In the genomic region with DNA sequence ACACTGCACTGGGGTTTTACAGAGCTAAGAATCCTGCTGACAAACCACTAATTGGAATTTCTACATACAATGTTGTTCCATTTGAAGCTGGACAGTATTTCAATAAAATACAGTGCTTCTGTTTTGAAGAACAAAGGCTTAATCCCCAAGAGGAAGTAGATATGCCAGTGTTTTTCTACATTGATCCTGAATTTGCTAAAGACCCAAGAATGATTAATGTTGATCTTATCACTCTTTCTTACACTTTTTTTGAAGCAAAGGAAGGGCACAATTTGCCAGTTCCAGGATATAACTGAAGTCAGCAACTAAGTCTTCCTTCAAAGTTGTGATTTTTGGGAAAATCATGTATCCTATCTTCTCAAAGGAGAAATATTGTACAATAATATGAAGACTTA, we compare ENCODE assay signal across 8 cellular contexts. TPM values are rescaled to one million over a fixed set of nuclear protein-coding genes. Genes with fewer than 3 reads are reported as not detected.
DNase-seq lines count a peak whose midpoint lies in the region; TF ChIP-seq lines count a peak whose summit lies in the region.
"Not testable (repeated sequence)": the region's sequence is repeated elsewhere in the genome, so short reads cannot be mapped to it uniquely, and the experiment has no call there.

No MANE protein-coding gene starts in this region.

- peak overlapping the region; percentile 82 for H3K4me2 ChIP-seq in trophoblast cell (ENCODE audit: low read length)

- H3K36me3 ChIP-seq in colonic mucosa; cardiac muscle cell; mesodermal cell (ENCODE audit: control insufficient read depth, insufficient read depth, low read length); trophoblast cell (ENCODE audit: control insufficient read depth in 1 of 2, insufficient read depth in 2 of 2, low read length in 2 of 2): not testable (repeated sequence)

- H3K36me3 Mint-ChIP-seq in T-helper 2 cell treated with Interferon-gamma antibody and Interleukin-4, amounts not matched to agents 5 μg/mL and 100 μg/mL, for 36 hours (ENCODE audit: low read depth); activated naive CD8-positive, alpha-beta T cell: not testable (repeated sequence)

- not testable (repeated sequence) for H3K23ac ChIP-seq in trophoblast cell (ENCODE audit: low read length)

- peaks cover 29% of the 10 kb centered on the region for H3K4me1 Mint-ChIP-seq in T-helper 2 cell treated with Interferon-gamma antibody and Interleukin-4, amounts not matched to agents 5 μg/mL and 100 μg/mL, for 36 hours (ENCODE audit: low read depth)
- H3K4me1 Mint-ChIP-seq in activated naive CD8-positive, alpha-beta T cell (ENCODE audit: low read depth), result peaks cover 45% of the 10 kb centered on the region

- H2BK12ac ChIP-seq in trophoblast cell (ENCODE audit: low read length), result not testable (repeated sequence)

- not testable (repeated sequence) for H2AK5ac ChIP-seq in trophoblast cell (ENCODE audit: low read length)

- H4K91ac ChIP-seq in trophoblast cell (ENCODE audit: low read depth, low read length), result not testable (repeated sequence)

- not testable (repeated sequence) for H3K27ac ChIP-seq in colonic mucosa; cardiac muscle cell; mesodermal cell (ENCODE audit: low read depth, low read length, severe bottlenecking); trophoblast cell (ENCODE audit: low read depth, low read length)

- H2BK5ac ChIP-seq in trophoblast cell (ENCODE audit: low read depth, low read length, poor library complexity), result not testable (repeated sequence)

- DNase-seq in AG04449 (ENCODE audit: low read depth, low spot score); HFF-Myc (ENCODE audit: extremely low read depth, low read depth); T-helper 2 cell treated with Interferon-gamma antibody and Interleukin-4, amounts not matched to agents 5 μg/mL and 100 μg/mL, for 36 hours (ENCODE audit: low spot score); colonic mucosa; cardiac muscle cell (ENCODE audit: low read depth in 1 of 2, low spot score in 1 of 2); trophoblast cell: not testable (repeated sequence)

- POLR2A ChIA-PET in AG04449 (lab: Yijun Ruan, JAX), result not testable (repeated sequence)

- CTCF ChIA-PET in AG04449 (lab: Yijun Ruan, JAX), result interaction anchor here (1.3 kb wide), 1 partner anchor 18 kb away, joined by 3 read pairs; no protein-coding TSS in a partner anchor

- H3K9me3 ChIP-seq in colonic mucosa; cardiac muscle cell (ENCODE audit: low read depth); mesodermal cell (ENCODE audit: control insufficient read depth, low read length); trophoblast cell (ENCODE audit: insufficient read depth, low read depth, low read length): not testable (repeated sequence)

- H3K9me3 Mint-ChIP-seq in T-helper 2 cell treated with Interferon-gamma antibody and Interleukin-4, amounts not matched to agents 5 μg/mL and 100 μg/mL, for 36 hours, result peaks cover 27% of the 10 kb centered on the region
- H3K9me3 Mint-ChIP-seq in activated naive CD8-positive, alpha-beta T cell (ENCODE audit: low read depth), result not testable (repeated sequence)

- not testable (repeated sequence) for H2AFZ ChIP-seq in trophoblast cell (ENCODE audit: insufficient read depth, low read length, poor library complexity)

- not testable (repeated sequence) for H3K18ac ChIP-seq in trophoblast cell (ENCODE audit: low read length)

- not testable (repeated sequence) for H2BK120ac ChIP-seq in trophoblast cell (ENCODE audit: insufficient read depth, low read length, poor library complexity)

- H4K12ac ChIP-seq in trophoblast cell (ENCODE audit: low read depth, low read length), result not testable (repeated sequence)

- peak overlapping the region; percentile 75 for H3K4me3 Mint-ChIP-seq in T-helper 2 cell treated with Interferon-gamma antibody and Interleukin-4, amounts not matched to agents 5 μg/mL and 100 μg/mL, for 36 hours
- H3K4me3 Mint-ChIP-seq in activated naive CD8-positive, alpha-beta T cell, result peak overlapping the region; percentile 91

- H3K4me3 ChIP-seq in AG04449 (ENCODE audit: low read depth, low read length) (peak overlapping the region; percentile 62), HFF-Myc (replicated peaks; ENCODE audit: low read depth, low read length) (peak overlapping the region; percentile 51), colonic mucosa (peak overlapping the region; percentile 13), cardiac muscle cell (peak overlapping the region; percentile 36), mesodermal cell (ENCODE audit: extremely low read depth, insufficient read depth, low read length, poor library complexity, severe bottlenecking) (peak overlapping the region; percentile 44)
- H3K4me3 ChIP-seq in trophoblast cell (ENCODE audit: low read depth, low read length), result not testable (repeated sequence)

- not testable (repeated sequence) for H3K4ac ChIP-seq in trophoblast cell (ENCODE audit: low read depth, low read length)

- intact Hi-C loops in colonic mucosa (cut with DNase I), result not testable (repeated sequence)

- H3K79me2 ChIP-seq in trophoblast cell (ENCODE audit: control insufficient read depth, insufficient read depth, low read length, poor library complexity), result not testable (repeated sequence)

- H3K27me3 Mint-ChIP-seq in T-helper 2 cell treated with Interferon-gamma antibody and Interleukin-4, amounts not matched to agents 5 μg/mL and 100 μg/mL, for 36 hours (ENCODE audit: low read depth), result peaks cover 50% of the 10 kb centered on the region
- not testable (repeated sequence) for H3K27me3 Mint-ChIP-seq in activated naive CD8-positive, alpha-beta T cell

- peaks cover 11% of the 10 kb centered on the region for H3K27me3 ChIP-seq in colonic mucosa
- H3K27me3 ChIP-seq in cardiac muscle cell, result peaks cover 18% of the 10 kb centered on the region
- not testable (repeated sequence) for H3K27me3 ChIP-seq in trophoblast cell (ENCODE audit: insufficient read depth, low read length)

- not testable (repeated sequence) for H4K8ac ChIP-seq in trophoblast cell (ENCODE audit: low read depth, low read length)

- TF ChIP-seq CTCF in AG04449 (IDR thresholded peaks at IDR 0.05; ENCODE audit: insufficient read depth, low read length, missing control alignments); HFF-Myc (IDR thresholded peaks at IDR 0.05; ENCODE audit: low read depth, low read length, missing control alignments); colonic mucosa (IDR thresholded peaks at IDR 0.05); cardiac muscle cell (IDR thresholded peaks at IDR 0.05; ENCODE audit: low read depth, low read length): not testable (repeated sequence)

- H3K9ac ChIP-seq in colonic mucosa (ENCODE audit: low read depth in 2 of 2, low read length in 2 of 2), result not testable (repeated sequence)
- peak overlapping the region; percentile 54 for H3K9ac ChIP-seq in trophoblast cell (ENCODE audit: low read length)

- H3K27ac Mint-ChIP-seq in T-helper 2 cell treated with Interferon-gamma antibody and Interleukin-4, amounts not matched to agents 5 μg/mL and 100 μg/mL, for 36 hours; activated naive CD8-positive, alpha-beta T cell: not testable (repeated sequence)

- H3K4me1 ChIP-seq in colonic mucosa; cardiac muscle cell (ENCODE audit: low read depth); mesodermal cell (ENCODE audit: control insufficient read depth, insufficient read depth, low read length, poor library complexity, severe bottlenecking); trophoblast cell (ENCODE audit: control insufficient read depth in 1 of 2, insufficient read depth in 2 of 2, low read length in 2 of 2): not testable (repeated sequence)

- not testable (repeated sequence) for H3K79me1 ChIP-seq in trophoblast cell (ENCODE audit: low read length)

- not testable (repeated sequence) for H3K14ac ChIP-seq in trophoblast cell (ENCODE audit: low read length)

RNA-seq across cellular contexts. Expression of a gene that starts 4.2 kb away (rescaled TPM):
- total RNA-seq in colonic mucosa (1 to 10 TPM; 2.6 to 3.3 TPM), cardiac muscle cell (6.9 and 11.3 TPM in 2 replicates)
- 0.90 and 4.9 TPM in 2 replicates for polyA plus RNA-seq in cardiac muscle cell
- polyA plus RNA-seq in mesodermal cell (2013, experiment 1 of 2), result 3.5 TPM
- 4.9 TPM for polyA plus RNA-seq in mesodermal cell (2013, experiment 2 of 2)
- 0.68 and 1.2 TPM in 2 replicates for polyA plus RNA-seq in trophoblast cell (2013)

RNA-seq across cellular contexts. Expression of a gene that starts 48.0 kb away (rescaled TPM):
- total RNA-seq in colonic mucosa (1 to 10 TPM; 4.5 to 4.9 TPM), cardiac muscle cell (7.6 and 12.0 TPM in 2 replicates)
- 7.0 and 7.3 TPM in 2 replicates for polyA plus RNA-seq in cardiac muscle cell
- polyA plus RNA-seq in mesodermal cell (2013, experiment 1 of 2), result 7.1 TPM
- 7.5 TPM for polyA plus RNA-seq in mesodermal cell (2013, experiment 2 of 2)
- polyA plus RNA-seq in trophoblast cell (2013), result 2.6 and 3.0 TPM in 2 replicates
